Comparison of ENCODE assay signal across 22 cellular contexts in the genomic region with DNA sequence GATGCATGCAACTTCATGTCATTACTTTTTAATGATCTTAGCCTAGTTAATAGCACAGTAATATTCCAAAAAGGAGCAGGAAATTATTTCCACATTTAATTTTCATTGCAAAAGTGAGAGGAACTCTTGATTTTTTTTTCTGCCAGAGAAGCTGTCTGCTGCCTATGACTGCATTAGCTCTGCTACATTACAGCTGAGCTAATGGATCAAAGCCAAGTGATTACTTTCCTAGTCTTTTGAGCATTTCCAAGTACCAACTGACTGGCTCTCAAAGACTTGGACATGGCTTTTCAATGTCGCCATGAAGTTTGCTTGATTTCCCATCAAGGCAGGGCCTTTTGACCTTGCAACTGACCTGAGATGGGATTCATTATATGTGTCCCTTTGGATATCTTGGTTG.
DNase-seq lines count a peak whose midpoint lies in the region; TF ChIP-seq lines count a peak whose summit lies in the region.
"Had no signal": no experiment of that assay in that cellular context is flagged by ENCODE, and none has a peak within 500 bp of the region (broad histone marks: within the 10 kb centered on the region; RNA-seq: fewer than 3 reads in every experiment).

No MANE protein-coding gene starts in this region.

- no peak overlapping the region for H3K4me3 ChIP-seq in retinal pigment epithelial cell (ENCODE audit: low read length)
- H3K4me3 ChIP-seq: adrenal gland, BLaER1, gastroesophageal sphincter, smooth muscle cell had no signal

- DNase-seq in GM03348 (ENCODE audit: low spot score) (peak; percentile 31), RPMI7951 (ENCODE audit: low read depth) (peak; percentile 51), fibroblast of gingiva (ENCODE audit: low read depth) (peak; percentile 35), retinal pigment epithelial cell (ENCODE audit: low read depth) (peak; percentile 7), HEK293T (ENCODE audit: extremely low spot score) (no peak)
- no peak for DNase-seq in stimulated activated CD4-positive, alpha-beta T cell treated with anti-CD3 and anti-CD28 coated beads, Interleukin-1b, Interleukin-23, amount 100 ng/mL, for 48 hours
- no peak for DNase-seq in activated T-cell treated with anti-CD3 and anti-CD28 coated beads, Interleukin-2, amount 50 U/mL, for 48 hours
- DNase-seq: activated B cell treated with CpG ODN at 0.5 μM for 24 hours; activated CD4-positive, alpha-beta T cell treated with anti-CD3 and anti-CD28 coated beads, Interleukin-2, amount 50 U/mL, for 4 hours; activated gamma-delta T cell; caudate nucleus; COR-L47; NCI-H1417 treated with DMSO at 0.1 percent for 48 hours; NCI-H2107; NCI-H526 treated with DMSO at 0.1 percent for 48 hours; stimulated activated CD4-positive, alpha-beta T cell treated with anti-CD3 and anti-CD28 coated beads, Interleukin-2, amount 100 ng/mL, for 48 hours; stimulated activated naive CD4-positive, alpha-beta T cell; T-helper 9 cell had no signal

- CTCF ChIA-PET in HEK293T (lab: Yijun Ruan, JAX): no interaction called here

- TF ChIP-seq CTCF in retinal pigment epithelial cell (conservative IDR thresholded peaks at IDR 0.05; ENCODE audit: low read depth, low read length): no peak

- POLR2A ChIA-PET in HEK293T (lab: Yijun Ruan, JAX): no interaction called here

TF ChIP-seq in HEK293T, 16 proteins besides CTCF, POLR2A, EP300 and RAD21:
- no peak for TF ChIP-seq ARNT (IDR thresholded peaks at IDR 0.05)
- TF ChIP-seq, protein P1, sequence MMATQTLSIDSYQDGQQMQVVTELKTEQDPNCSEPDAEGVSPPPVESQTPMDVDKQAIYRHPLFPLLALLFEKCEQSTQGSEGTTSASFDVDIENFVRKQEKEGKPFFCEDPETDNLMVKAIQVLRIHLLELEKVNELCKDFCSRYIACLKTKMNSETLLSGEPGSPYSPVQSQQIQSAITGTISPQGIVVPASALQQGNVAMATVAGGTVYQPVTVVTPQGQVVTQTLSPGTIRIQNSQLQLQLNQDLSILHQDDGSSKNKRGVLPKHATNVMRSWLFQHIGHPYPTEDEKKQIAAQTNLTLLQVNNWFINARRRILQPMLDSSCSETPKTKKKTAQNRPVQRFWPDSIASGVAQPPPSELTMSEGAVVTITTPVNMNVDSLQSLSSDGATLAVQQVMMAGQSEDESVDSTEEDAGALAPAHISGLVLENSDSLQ (IDR thresholded peaks at IDR 0.05): no peak
- TF ChIP-seq SUZ12 (IDR thresholded peaks at IDR 0.05): no peak
- no peak for TF ChIP-seq FOXK2 (IDR thresholded peaks at IDR 0.05)
- TF ChIP-seq HDGF (IDR thresholded peaks at IDR 0.05; ENCODE audit: borderline replicate concordance): no peak
- no peak for TF ChIP-seq FOXM1 (IDR thresholded peaks at IDR 0.05; ENCODE audit: borderline replicate concordance)
- no peak for TF ChIP-seq NFRKB (IDR thresholded peaks at IDR 0.05)
TF ChIP-seq in HEK293T: peak in this region for 0.

Comparison
In these comparisons a context has a peak if more than half of its experiments do, and no peak if none do; other contexts are left out.
1. DNase-seq: peak in GM03348 (single experiment), RPMI7951 (single experiment), fibroblast of gingiva (single experiment) and retinal pigment epithelial cell (single experiment); none in stimulated activated CD4-positive, alpha-beta T cell treated with anti-CD3 and anti-CD28 coated beads, Interleukin-1b, Interleukin-23, amount 100 ng/mL, for 48 hours (single experiment), activated T-cell treated with anti-CD3 and anti-CD28 coated beads, Interleukin-2, amount 50 U/mL, for 48 hours (0 of 2) and HEK293T (single experiment).